13 cellular contexts compared by ENCODE assay signal in genomic region chr10:70260259-70260658, GRCh38. TPM values are rescaled to one million over a fixed set of nuclear protein-coding genes. Genes with fewer than 3 reads are reported as not detected.
DNase-seq lines count a peak whose midpoint lies in the region; ATAC-seq and TF ChIP-seq lines count a peak whose summit lies in the region.
"Had no signal": no experiment of that assay in that cellular context is flagged by ENCODE, and none has a peak within 500 bp of the region (broad histone marks: within the 10 kb centered on the region; RNA-seq: fewer than 3 reads in every experiment).

No MANE protein-coding gene starts in this region.

- H3K18ac ChIP-seq in mesendoderm (ENCODE audit: low read length) = no peak overlapping the region

- no peak overlapping the region for H3K9ac ChIP-seq in mesendoderm (ENCODE audit: low read length)
- H3K9ac ChIP-seq: BLaER1 treated with 17β-estradiol and CSF1 and Interleukin-3, amounts not matched to agents 10 nM and 100 nM had no signal

- H3K79me2 ChIP-seq in GM23338 (replicated peaks; ENCODE audit: insufficient read depth) (no peaks in the 10 kb centered on the region), mesendoderm (ENCODE audit: control insufficient read depth, insufficient read depth, low read length) (no peaks in the 10 kb centered on the region)

- H3K56ac ChIP-seq in mesendoderm (ENCODE audit: low read length) = no peak overlapping the region

- no peaks in the 10 kb centered on the region for H3K79me1 ChIP-seq in mesendoderm (ENCODE audit: low read length)

- no peak overlapping the region for H3K4me3 ChIP-seq in GM23338
- H3K4me3 ChIP-seq in NB4 (ENCODE audit: low read depth, low read length) = no peak overlapping the region
- no peak overlapping the region for H3K4me3 ChIP-seq in choroid plexus epithelial cell (ENCODE audit: low read depth, low read length)
- no peak overlapping the region for H3K4me3 ChIP-seq in mesendoderm (ENCODE audit: low read length)
- H3K4me3 ChIP-seq: BLaER1 treated with 17β-estradiol and CSF1 and Interleukin-3, amounts not matched to agents 10 nM and 100 nM; HAP-1 had no signal

- H3K36me3 Mint-ChIP-seq in GM23338 (ENCODE audit: low read depth) = no peaks in the 10 kb centered on the region
- peaks cover 4 to 6% of the 10 kb centered on the region in 2 donors for H3K36me3 Mint-ChIP-seq in stimulated activated naive B cell treated with anti-CD40 and anti-IgM and Interleukin-4, amounts not matched to agents 10 μg/mL and 1 μg/mL and 100 μg/mL, for 72 hours
- H3K36me3 Mint-ChIP-seq in activated CD4-positive, alpha-beta T cell treated with anti-CD3 and anti-CD28 coated beads, Interleukin-2, amount 10 ng/mL, durations not matched to agents 7 days and 5 days (ENCODE audit: low read depth) = peaks cover 2% of the 10 kb centered on the region
- H3K36me3 Mint-ChIP-seq: CD4-positive, CD25-positive, alpha-beta regulatory T cell had no signal

- H4K20me1 ChIP-seq in GM23338 (replicated peaks; ENCODE audit: insufficient read depth) = no peaks in the 10 kb centered on the region
- H4K20me1 ChIP-seq: BLaER1 treated with 17β-estradiol and CSF1 and Interleukin-3, amounts not matched to agents 10 nM and 100 nM had no signal

- no peaks in the 10 kb centered on the region for H3K36me3 ChIP-seq in GM23338 (ENCODE audit: insufficient read depth)
- no peaks in the 10 kb centered on the region for H3K36me3 ChIP-seq in mesendoderm (ENCODE audit: control insufficient read depth, insufficient read depth, low read length)
- H3K36me3 ChIP-seq: HAP-1 had no signal

- H3K4me1 ChIP-seq in GM23338 (ENCODE audit: insufficient read depth) = no peaks in the 10 kb centered on the region
- no peaks in the 10 kb centered on the region for H3K4me1 ChIP-seq in mesendoderm (ENCODE audit: control insufficient read depth, low read depth, low read length)

- no peak overlapping the region for H2BK15ac ChIP-seq in mesendoderm (replicated peaks; ENCODE audit: low read depth)

- H3K27ac Mint-ChIP-seq in GM23338 = no peak overlapping the region
- H3K27ac Mint-ChIP-seq in stimulated activated naive B cell treated with anti-CD40 and anti-IgM and Interleukin-4, amounts not matched to agents 10 μg/mL and 1 μg/mL and 100 μg/mL, for 72 hours = no peak overlapping the region
- H3K27ac Mint-ChIP-seq in activated CD4-positive, alpha-beta T cell treated with anti-CD3 and anti-CD28 coated beads, Interleukin-2, amount 10 ng/mL, durations not matched to agents 7 days and 5 days = no peak overlapping the region
- H3K27ac Mint-ChIP-seq: CD4-positive, CD25-positive, alpha-beta regulatory T cell had no signal

- H3K4ac ChIP-seq in mesendoderm (ENCODE audit: low read depth, low read length) = no peak overlapping the region

- H3K23ac ChIP-seq in mesendoderm (ENCODE audit: low read length) = no peak overlapping the region

- H3K27ac ChIP-seq in GM23338 (ENCODE audit: low read depth) (no peak overlapping the region), mesendoderm (ENCODE audit: low read depth, low read length) (no peak overlapping the region)
- H3K27ac ChIP-seq: BLaER1 treated with 17β-estradiol and CSF1 and Interleukin-3, amounts not matched to agents 10 nM and 100 nM had no signal

- H3K9me3 Mint-ChIP-seq in GM23338 = no peaks in the 10 kb centered on the region
- peaks cover 7 to 9% of the 10 kb centered on the region in 2 donors for H3K9me3 Mint-ChIP-seq in stimulated activated naive B cell treated with anti-CD40 and anti-IgM and Interleukin-4, amounts not matched to agents 10 μg/mL and 1 μg/mL and 100 μg/mL, for 72 hours
- peaks cover 16% of the 10 kb centered on the region for H3K9me3 Mint-ChIP-seq in activated CD4-positive, alpha-beta T cell treated with anti-CD3 and anti-CD28 coated beads, Interleukin-2, amount 10 ng/mL, durations not matched to agents 7 days and 5 days

- H3F3A ChIP-seq in GM23338 (replicated peaks; ENCODE audit: low read depth) = no peaks in the 10 kb centered on the region

- no peaks in the 10 kb centered on the region for H3K9me2 ChIP-seq in GM23338 (ENCODE audit: insufficient read depth)

- peak; percentile 31 to 58; a peak in 3 of 4 replicates for TF ChIP-seq CTCF in GM23338 (conservative IDR thresholded peaks at IDR 0.05; ENCODE audit: low read depth in 2 of 2)
- peak; percentile 4 for TF ChIP-seq CTCF in NB4 (IDR thresholded peaks at IDR 0.05; ENCODE audit: low read depth, low read length)
- peak; percentile 4 for TF ChIP-seq CTCF in choroid plexus epithelial cell (conservative IDR thresholded peaks at IDR 0.05; ENCODE audit: low read depth, low read length)

- H3K4me2 ChIP-seq in GM23338 (no peak overlapping the region), mesendoderm (ENCODE audit: low read length) (no peak overlapping the region)
- H3K4me2 ChIP-seq: BLaER1 treated with 17β-estradiol and CSF1 and Interleukin-3, amounts not matched to agents 10 nM and 100 nM had no signal

- H2AFZ ChIP-seq in GM23338 = no peak overlapping the region; the same call in 1 of the 2 replicates

- POLR2A ChIA-PET in activated CD4-positive, alpha-beta T cell treated with anti-CD3 and anti-CD28 coated beads, Interleukin-2, amount 10 ng/mL, durations not matched to agents 7 days and 5 days (lab: Charles Lee) = no interaction called here

- H3K4me1 Mint-ChIP-seq in GM23338 = no peaks in the 10 kb centered on the region; the same call in 2 of the 3 replicates
- H3K4me1 Mint-ChIP-seq in stimulated activated naive B cell treated with anti-CD40 and anti-IgM and Interleukin-4, amounts not matched to agents 10 μg/mL and 1 μg/mL and 100 μg/mL, for 72 hours = peaks cover 4 to 10% of the 10 kb centered on the region in 2 donors
- H3K4me1 Mint-ChIP-seq in activated CD4-positive, alpha-beta T cell treated with anti-CD3 and anti-CD28 coated beads, Interleukin-2, amount 10 ng/mL, durations not matched to agents 7 days and 5 days = peaks cover 7% of the 10 kb centered on the region

- no peak overlapping the region for H4K8ac ChIP-seq in mesendoderm (ENCODE audit: low read depth, low read length)

- H3K27me3 ChIP-seq in GM23338 (ENCODE audit: insufficient read depth) = no peaks in the 10 kb centered on the region
- no peaks in the 10 kb centered on the region for H3K27me3 ChIP-seq in mesendoderm (ENCODE audit: insufficient read depth, low read length, poor library complexity)
- H3K27me3 ChIP-seq: BLaER1 treated with 17β-estradiol and CSF1 and Interleukin-3, amounts not matched to agents 10 nM and 100 nM had no signal

- CTCF ChIA-PET in activated CD4-positive, alpha-beta T cell treated with anti-CD3 and anti-CD28 coated beads, Interleukin-2, amount 10 ng/mL, durations not matched to agents 7 days and 5 days (lab: Charles Lee) = interaction anchor here (1.5 to 1.7 kb wide), 2 partner anchors 15 kb away, joined by 3 to 4 read pairs; no protein-coding TSS in a partner anchor

- DNase-seq in GM23338 (ENCODE audit: low spot score) (peak; percentile 58), NB4 (ENCODE audit: low read depth) (no peak), choroid plexus epithelial cell (ENCODE audit: low read depth) (no peak), mesendoderm (peak; percentile 18)
- DNase-seq in stimulated activated naive B cell treated with anti-CD40 and anti-IgM and Interleukin-4, amounts not matched to agents 10 μg/mL and 1 μg/mL and 100 μg/mL, for 72 hours = no peak
- DNase-seq in activated CD4-positive, alpha-beta T cell treated with anti-CD3 and anti-CD28 coated beads, Interleukin-2, amount 10 ng/mL, durations not matched to agents 7 days and 5 days = no peak
- DNase-seq: ACHN; CD4-positive, CD25-positive, alpha-beta regulatory T cell; DMS53; GF-D8 had no signal

- no peak overlapping the region for H2AK5ac ChIP-seq in mesendoderm (ENCODE audit: low read length)

- ATAC-seq in GM23338 = peak; percentile 57
- ATAC-seq in stimulated activated naive B cell treated with anti-CD40 and anti-IgM and Interleukin-4, amounts not matched to agents 10 μg/mL and 1 μg/mL and 100 μg/mL, for 72 hours (replicated peaks) = no peak
- ATAC-seq in HG02610 (IDR thresholded peaks at IDR 0.05; ENCODE audit: unreplicated experiment) = no peak

- no peak overlapping the region for H4K5ac ChIP-seq in mesendoderm (ENCODE audit: low read length)

- no peak for TF ChIP-seq POLR2A in NB4 (IDR thresholded peaks at IDR 0.05; ENCODE audit: extremely low read depth, insufficient read length)

- H3K4me3 Mint-ChIP-seq in GM23338 = no peak overlapping the region
- H3K4me3 Mint-ChIP-seq in stimulated activated naive B cell treated with anti-CD40 and anti-IgM and Interleukin-4, amounts not matched to agents 10 μg/mL and 1 μg/mL and 100 μg/mL, for 72 hours = no peak overlapping the region
- H3K4me3 Mint-ChIP-seq in activated CD4-positive, alpha-beta T cell treated with anti-CD3 and anti-CD28 coated beads, Interleukin-2, amount 10 ng/mL, durations not matched to agents 7 days and 5 days = no peak overlapping the region
- H3K4me3 Mint-ChIP-seq: CD4-positive, CD25-positive, alpha-beta regulatory T cell had no signal

- no peak overlapping the region for H2BK120ac ChIP-seq in mesendoderm (ENCODE audit: low read depth, low read length)

- no peak overlapping the region for H2BK5ac ChIP-seq in mesendoderm (ENCODE audit: low read length)

- no CpG with 5 or more reads among the region's 1 CpG for WGBS in mesendoderm (ENCODE audit: extremely low coverage, insufficient coverage, low lambda C conversion rate)

- peaks cover 5% of the 10 kb centered on the region for H3K27me3 Mint-ChIP-seq in GM23338 (ENCODE audit: insufficient read depth, low read depth, poor library complexity)
- H3K27me3 Mint-ChIP-seq in stimulated activated naive B cell treated with anti-CD40 and anti-IgM and Interleukin-4, amounts not matched to agents 10 μg/mL and 1 μg/mL and 100 μg/mL, for 72 hours = peaks cover 29 to 82% of the 10 kb centered on the region in 2 donors
- peaks cover 24% of the 10 kb centered on the region for H3K27me3 Mint-ChIP-seq in activated CD4-positive, alpha-beta T cell treated with anti-CD3 and anti-CD28 coated beads, Interleukin-2, amount 10 ng/mL, durations not matched to agents 7 days and 5 days

TF ChIP-seq in GM23338, 12 proteins besides CTCF, POLR2A, EP300 and RAD21 (continues in another document):
- TF ChIP-seq POLR2AphosphoS5 (IDR thresholded peaks at IDR 0.05; ENCODE audit: low read depth) (no peak), NANOG (IDR thresholded peaks at IDR 0.05; ENCODE audit: borderline replicate concordance) (no peak), EZH2phosphoT487 (IDR thresholded peaks at IDR 0.05; ENCODE audit: unreplicated experiment) (no peak), JUNB (IDR thresholded peaks at IDR 0.05; ENCODE audit: unreplicated experiment) (no peak)

RNA-seq across cellular contexts. Expression of gene NPFFR1, which starts 23.5 kb away (rescaled TPM):
- 0.03 and 0.08 TPM in 2 replicates for total RNA-seq in GM23338 (2014; rRNA removed; shearing (Covaris generic))
- 0.05 TPM in 1 of 2 replicates, not detected in the other for polyA plus RNA-seq in GM23338 (2016; fragmentation: Nextera tagmentation; extraction: Ambion mirVana)
- polyA plus RNA-seq in mesendoderm (2013, experiment 1 of 2) = not detected
- not detected for polyA plus RNA-seq in mesendoderm (2013, experiment 2 of 2)
- total RNA-seq in activated CD4-positive, alpha-beta T cell treated with anti-CD3 and anti-CD28 coated beads, Interleukin-2, amount 10 ng/mL, durations not matched to agents 7 days and 5 days = not detected
- total RNA-seq: CD4-positive, CD25-positive, alpha-beta regulatory T cell had no signal
- polyA plus RNA-seq: CD4-positive, CD25-positive, alpha-beta regulatory T cell had no signal

RNA-seq across cellular contexts. Expression of gene PPA1, which starts 27.0 kb away (rescaled TPM):
- total RNA-seq in GM23338 (2014; rRNA removed; shearing (Covaris generic)) = 135 and 178 TPM in 2 replicates
- 206 and 228 TPM in 2 replicates for polyA plus RNA-seq in GM23338 (2016; fragmentation: Nextera tagmentation; extraction: Ambion mirVana)
- 164 TPM for polyA plus RNA-seq in mesendoderm (2013, experiment 1 of 2)
- 166 TPM for polyA plus RNA-seq in mesendoderm (2013, experiment 2 of 2)
- 100 to 1,000 TPM; 124 to 132 TPM for total RNA-seq in activated CD4-positive, alpha-beta T cell treated with anti-CD3 and anti-CD28 coated beads, Interleukin-2, amount 10 ng/mL, durations not matched to agents 7 days and 5 days

Comparison
In these comparisons a context has a peak if more than half of its experiments do, and no peak if none do; other contexts are left out.
1. DNase-seq: peak in GM23338 (single experiment) and mesendoderm (single experiment); none in NB4 (single experiment), choroid plexus epithelial cell (single experiment), stimulated activated naive B cell treated with anti-CD40 and anti-IgM and Interleukin-4, amounts not matched to agents 10 μg/mL and 1 μg/mL and 100 μg/mL, for 72 hours (single experiment) and activated CD4-positive, alpha-beta T cell treated with anti-CD3 and anti-CD28 coated beads, Interleukin-2, amount 10 ng/mL, durations not matched to agents 7 days and 5 days (single experiment).
2. Peak in every context shown above with its lines, with median percentiles within 50 percentile points of each other: CTCF ChIP-seq.